32 cellular contexts compared by ENCODE assay signal in genomic region chr2:174705321-174705720, GRCh38. TPM values are rescaled to one million over a fixed set of nuclear protein-coding genes. Genes with fewer than 3 reads are reported as not detected.
"Had no signal": no experiment of that assay in that cellular context is flagged by ENCODE, and none has a peak within 500 bp of the region (broad histone marks: within the 10 kb centered on the region; RNA-seq: fewer than 3 reads in every experiment).

No MANE protein-coding gene starts in this region.

- H3K36me3 ChIP-seq: sigmoid colon, thoracic aorta, uterus had no signal

- H3K9ac ChIP-seq: parathyroid adenoma had no signal

- H3K9me3 ChIP-seq: psoas muscle, sigmoid colon, thoracic aorta, uterus had no signal

- H3K4me1 Mint-ChIP-seq: activated CD4-positive, alpha-beta T cell treated with anti-CD3 and anti-CD28 coated beads for 36 hours; central memory CD8-positive, alpha-beta T cell; naive thymus-derived CD4-positive, alpha-beta T cell; stimulated activated effector memory CD8-positive, alpha-beta T cell treated with anti-CD3 and anti-CD28 coated beads, Interleukin-12 subunit alpha, Interleukin-12 subunit beta, amount 100 ng/mL, for 72 hours had no signal

- H3K4me3 Mint-ChIP-seq: activated CD4-positive, alpha-beta T cell treated with anti-CD3 and anti-CD28 coated beads for 36 hours; activated CD8-positive, alpha-beta memory T cell treated with anti-CD3 and anti-CD28 coated beads, Interleukin-2, amount 10 ng/mL, durations not matched to agents 7 days and 5 days; activated CD8-positive, alpha-beta T cell treated with anti-CD3 and anti-CD28 coated beads, Interleukin-2, amount 10 ng/mL, durations not matched to agents 7 days and 5 days; central memory CD8-positive, alpha-beta T cell; mesothelial cell of epicardium; naive thymus-derived CD4-positive, alpha-beta T cell; stimulated activated effector memory CD8-positive, alpha-beta T cell treated with anti-CD3 and anti-CD28 coated beads, Interleukin-12 subunit alpha, Interleukin-12 subunit beta, amount 100 ng/mL, for 72 hours; stimulated activated naive CD8-positive, alpha-beta T cell treated with anti-CD3 and anti-CD28 coated beads, Interleukin-15, Interleukin-2, amounts not matched to agents 100 ng/mL and 50 ng/mL, for 24 hours; type B pancreatic cell had no signal

- FAIRE-seq: bronchial epithelial cell, endometrium, frontal cortex, small intestine had no signal

- H3K27ac ChIP-seq: epithelial cell of prostate, parathyroid adenoma, psoas muscle, sigmoid colon, thoracic aorta, uterus had no signal

- H3K79me2 ChIP-seq: parathyroid adenoma had no signal

- H3K27ac Mint-ChIP-seq: activated CD4-positive, alpha-beta T cell treated with anti-CD3 and anti-CD28 coated beads for 36 hours; activated CD8-positive, alpha-beta memory T cell treated with anti-CD3 and anti-CD28 coated beads, Interleukin-2, amount 10 ng/mL, durations not matched to agents 7 days and 5 days; activated CD8-positive, alpha-beta T cell treated with anti-CD3 and anti-CD28 coated beads, Interleukin-2, amount 10 ng/mL, durations not matched to agents 7 days and 5 days; activated naive CD4-positive, alpha-beta T cell treated with anti-CD3 and anti-CD28 coated beads, Interleukin-2, amount 50 U/mL, for 72 hours; activated T-helper 2 cell treated with anti-CD3 and anti-CD28 coated beads, Interferon-gamma antibody, Interleukin-2, Interleukin-4, amounts not matched to agents 10 μg/mL and 5 μg/mL and 100 μg/mL, durations not matched to agents 14 hours and 24 hours and 36 hours; mesothelial cell of epicardium; naive thymus-derived CD4-positive, alpha-beta T cell; stimulated activated effector memory CD8-positive, alpha-beta T cell treated with anti-CD3 and anti-CD28 coated beads, Interleukin-12 subunit alpha, Interleukin-12 subunit beta, amount 100 ng/mL, for 72 hours; stimulated activated naive CD8-positive, alpha-beta T cell treated with anti-CD3 and anti-CD28 coated beads, Interleukin-15, Interleukin-2, amounts not matched to agents 100 ng/mL and 50 ng/mL, for 24 hours; type B pancreatic cell had no signal

- H3K4me1 ChIP-seq: parathyroid adenoma, psoas muscle, sigmoid colon, uterus had no signal

- H3K36me3 Mint-ChIP-seq: activated CD8-positive, alpha-beta memory T cell treated with anti-CD3 and anti-CD28 coated beads, Interleukin-2, amount 10 ng/mL, durations not matched to agents 7 days and 5 days; mesothelial cell of epicardium; naive thymus-derived CD4-positive, alpha-beta T cell; stimulated activated effector memory CD8-positive, alpha-beta T cell treated with anti-CD3 and anti-CD28 coated beads, Interleukin-12 subunit alpha, Interleukin-12 subunit beta, amount 100 ng/mL, for 72 hours; type B pancreatic cell had no signal

- H3K9me3 Mint-ChIP-seq: activated T-helper 2 cell treated with anti-CD3 and anti-CD28 coated beads, Interferon-gamma antibody, Interleukin-2, Interleukin-4, amounts not matched to agents 10 μg/mL and 5 μg/mL and 100 μg/mL, durations not matched to agents 14 hours and 24 hours and 36 hours; central memory CD8-positive, alpha-beta T cell; naive thymus-derived CD4-positive, alpha-beta T cell; stimulated activated effector memory CD8-positive, alpha-beta T cell treated with anti-CD3 and anti-CD28 coated beads, Interleukin-12 subunit alpha, Interleukin-12 subunit beta, amount 100 ng/mL, for 72 hours; stimulated activated naive CD8-positive, alpha-beta T cell treated with anti-CD3 and anti-CD28 coated beads, Interleukin-15, Interleukin-2, amounts not matched to agents 100 ng/mL and 50 ng/mL, for 24 hours; type B pancreatic cell had no signal

- H2AFZ ChIP-seq: parathyroid adenoma had no signal

- H3K27me3 ChIP-seq: sigmoid colon, uterus had no signal

- DNase-seq: activated CD4-positive, alpha-beta T cell treated with anti-CD3 and anti-CD28 coated beads for 36 hours; activated CD4-positive, CD25-positive, alpha-beta regulatory T cell; activated CD8-positive, alpha-beta memory T cell treated with anti-CD3 and anti-CD28 coated beads, Interleukin-2, amount 10 ng/mL, durations not matched to agents 7 days and 5 days; activated CD8-positive, alpha-beta T cell treated with anti-CD3 and anti-CD28 coated beads, Interleukin-2, amount 10 ng/mL, durations not matched to agents 7 days and 5 days; activated T-cell treated with anti-CD3 and anti-CD28 coated beads, Interleukin-2, amount 50 U/mL, for 48 hours; dermis blood vessel endothelial cell; effector CD4-positive, alpha-beta T cell; glutamatergic neuron; islet precursor cell; left ventricle myocardium superior; naive thymus-derived CD4-positive, alpha-beta T cell; occipital lobe; psoas muscle; sigmoid colon; small intestine; stimulated activated CD4-positive, alpha-beta T cell treated with anti-CD3 and anti-CD28 coated beads, Interleukin-4, amount 100 ng/mL, for 24 hours; uterus had no signal

- H3K4me3 ChIP-seq: psoas muscle, sigmoid colon, thoracic aorta, uterus had no signal

- ATAC-seq: activated CD4-positive, alpha-beta T cell treated with anti-CD3 and anti-CD28 coated beads for 36 hours; activated CD8-positive, alpha-beta memory T cell treated with anti-CD3 and anti-CD28 coated beads, Interleukin-2, amount 10 ng/mL, durations not matched to agents 7 days and 5 days; activated CD8-positive, alpha-beta T cell treated with anti-CD3 and anti-CD28 coated beads, Interleukin-2, amount 10 ng/mL, durations not matched to agents 7 days and 5 days; activated naive CD4-positive, alpha-beta T cell treated with anti-CD3 and anti-CD28 coated beads, Interleukin-2, amount 50 U/mL, for 72 hours; left ventricle myocardium superior; naive thymus-derived CD4-positive, alpha-beta T cell; psoas muscle; stimulated activated effector memory CD8-positive, alpha-beta T cell treated with anti-CD3 and anti-CD28 coated beads, Interleukin-12 subunit alpha, Interleukin-12 subunit beta, amount 100 ng/mL, for 72 hours had no signal

RNA-seq across cellular contexts. Expression of gene CHRNA1, which starts 59.0 kb away (rescaled TPM):
- total RNA-seq: activated CD4-positive, alpha-beta T cell treated with anti-CD3 and anti-CD28 coated beads for 36 hours; activated CD8-positive, alpha-beta memory T cell treated with anti-CD3 and anti-CD28 coated beads, Interleukin-2, amount 10 ng/mL, durations not matched to agents 7 days and 5 days; activated CD8-positive, alpha-beta T cell treated with anti-CD3 and anti-CD28 coated beads, Interleukin-2, amount 10 ng/mL, durations not matched to agents 7 days and 5 days; activated naive CD4-positive, alpha-beta T cell treated with anti-CD3 and anti-CD28 coated beads, Interleukin-2, amount 50 U/mL, for 72 hours; activated T-helper 2 cell treated with anti-CD3 and anti-CD28 coated beads, Interferon-gamma antibody, Interleukin-2, Interleukin-4, amounts not matched to agents 10 μg/mL and 5 μg/mL and 100 μg/mL, durations not matched to agents 14 hours and 24 hours and 36 hours; bronchial epithelial cell; frontal cortex; left ventricle myocardium superior; naive thymus-derived CD4-positive, alpha-beta T cell; occipital lobe; sigmoid colon; T-helper 2 cell treated with Interferon-gamma antibody and Interleukin-4, amounts not matched to agents 100 ng/mL and 5 ng/mL, for 36 hours; uterus had no signal
- polyA plus RNA-seq: naive thymus-derived CD4-positive, alpha-beta T cell; neural cell had no signal
